In genomic region chr16:47043200-47043599, GRCh38 we compare ENCODE assay signal across 20 cellular contexts.
"Had no signal": no experiment of that assay in that cellular context is flagged by ENCODE, and none has a peak within 500 bp of the region (broad histone marks: within the 10 kb centered on the region; RNA-seq: fewer than 3 reads in every experiment).

No MANE protein-coding gene starts in this region.

- H3K4me3 Mint-ChIP-seq: activated naive CD8-positive, alpha-beta T cell treated with anti-CD3 and anti-CD28 coated beads, Interleukin-2, amount 10 ng/mL, durations not matched to agents 7 days and 5 days; endodermal cell; WTC11 had no signal

- ATAC-seq: gastrocnemius medialis, WTC11 had no signal

- DNase-seq: activated naive CD4-positive, alpha-beta T cell; activated naive CD8-positive, alpha-beta T cell treated with anti-CD3 and anti-CD28 coated beads, Interleukin-2, amount 10 ng/mL, durations not matched to agents 7 days and 5 days; activated T-cell treated with anti-CD3 and anti-CD28 coated beads, Interleukin-2, amount 50 U/mL, for 1 hour; amniotic stem cell; cerebellar nuclear complex; endodermal cell; esophagus squamous epithelium; gastrocnemius medialis; islet precursor cell; left cardiac atrium; occipital lobe; retina; spleen; stimulated activated CD4-positive, alpha-beta T cell treated with anti-CD3 and anti-CD28 coated beads, Interleukin-4, amount 100 ng/mL, for 1 hour; stimulated activated naive CD4-positive, alpha-beta T cell treated with Interleukin-2 at 50 U/mL for 16 hours; T-helper 9 cell; upper lobe of left lung had no signal

- H3K36me3 Mint-ChIP-seq: activated naive CD8-positive, alpha-beta T cell treated with anti-CD3 and anti-CD28 coated beads, Interleukin-2, amount 10 ng/mL, durations not matched to agents 7 days and 5 days; WTC11 had no signal

- H3K9me3 Mint-ChIP-seq: activated naive CD8-positive, alpha-beta T cell treated with anti-CD3 and anti-CD28 coated beads, Interleukin-2, amount 10 ng/mL, durations not matched to agents 7 days and 5 days; activated T-helper 2 cell treated with anti-CD3 and anti-CD28 coated beads, Interferon-gamma antibody, Interleukin-2, Interleukin-4, amounts not matched to agents 10 μg/mL and 5 μg/mL and 100 μg/mL, durations not matched to agents 14 hours and 24 hours and 36 hours; endodermal cell; WTC11 had no signal

- H3K27ac Mint-ChIP-seq: activated naive CD8-positive, alpha-beta T cell treated with anti-CD3 and anti-CD28 coated beads, Interleukin-2, amount 10 ng/mL, durations not matched to agents 7 days and 5 days; activated T-helper 2 cell treated with anti-CD3 and anti-CD28 coated beads, Interferon-gamma antibody, Interleukin-2, Interleukin-4, amounts not matched to agents 10 μg/mL and 5 μg/mL and 100 μg/mL, durations not matched to agents 14 hours and 24 hours and 36 hours; endodermal cell; progenitor cell of endocrine pancreas; WTC11 had no signal
